Comparison of ENCODE assay signal across 13 cellular contexts in genomic region chr20:58869662-58870227, GRCh38. TPM values are rescaled to one million over a fixed set of nuclear protein-coding genes. Genes with fewer than 3 reads are reported as not detected.
"Had no signal": no experiment of that assay in that cellular context is flagged by ENCODE, and none has a peak within 500 bp of the region (broad histone marks: within the 10 kb centered on the region; RNA-seq: fewer than 3 reads in every experiment).

No MANE protein-coding gene starts in this region.

- H3K9me3 Mint-ChIP-seq: activated CD4-positive, alpha-beta memory T cell treated with anti-CD3 and anti-CD28 coated beads for 36 hours; effector memory CD8-positive, alpha-beta T cell; stimulated activated naive CD8-positive, alpha-beta T cell treated with anti-CD3 and anti-CD28 coated beads, Interleukin-15, Interleukin-2, amounts not matched to agents 100 ng/mL and 50 ng/mL, for 24 hours; T-helper 1 cell treated with Interleukin-12 subunit alpha and Interleukin-12 subunit beta and Interleukin-4 antibody, amounts not matched to agents 30 μg/mL and 1 μg/mL, for 36 hours had no signal

- H3K27ac ChIP-seq: epithelial cell of prostate, foreskin keratinocyte, transverse colon had no signal

- H3K4me1 ChIP-seq: foreskin keratinocyte had no signal

- H3K4me3 ChIP-seq: transverse colon had no signal

- DNase-seq: foreskin keratinocyte; kidney; stimulated activated CD4-positive, alpha-beta T cell treated with anti-CD3 and anti-CD28 coated beads, Interleukin-1b, Interleukin-23, amount 100 ng/mL, for 48 hours had no signal

- H3K27ac Mint-ChIP-seq: activated CD4-positive, alpha-beta memory T cell treated with anti-CD3 and anti-CD28 coated beads for 36 hours; activated CD8-positive, alpha-beta memory T cell treated with anti-CD3 and anti-CD28 coated beads, Interleukin-2, amount 10 ng/mL, durations not matched to agents 7 days and 5 days; activated naive CD8-positive, alpha-beta T cell; effector memory CD8-positive, alpha-beta T cell; stimulated activated naive CD8-positive, alpha-beta T cell treated with anti-CD3 and anti-CD28 coated beads, Interleukin-15, Interleukin-2, amounts not matched to agents 100 ng/mL and 50 ng/mL, for 24 hours; T-helper 1 cell treated with Interleukin-12 subunit alpha and Interleukin-12 subunit beta and Interleukin-4 antibody, amounts not matched to agents 30 μg/mL and 1 μg/mL, for 36 hours had no signal

- H3K36me3 Mint-ChIP-seq: activated CD4-positive, alpha-beta memory T cell treated with anti-CD3 and anti-CD28 coated beads for 36 hours; activated CD8-positive, alpha-beta memory T cell treated with anti-CD3 and anti-CD28 coated beads, Interleukin-2, amount 10 ng/mL, durations not matched to agents 7 days and 5 days; activated naive CD8-positive, alpha-beta T cell had no signal

- H3K9me3 ChIP-seq: transverse colon had no signal

- H3K4me3 Mint-ChIP-seq: activated CD4-positive, alpha-beta memory T cell treated with anti-CD3 and anti-CD28 coated beads for 36 hours; activated CD8-positive, alpha-beta memory T cell treated with anti-CD3 and anti-CD28 coated beads, Interleukin-2, amount 10 ng/mL, durations not matched to agents 7 days and 5 days; activated naive CD8-positive, alpha-beta T cell; effector memory CD8-positive, alpha-beta T cell; stimulated activated naive CD8-positive, alpha-beta T cell treated with anti-CD3 and anti-CD28 coated beads, Interleukin-15, Interleukin-2, amounts not matched to agents 100 ng/mL and 50 ng/mL, for 24 hours; T-helper 1 cell treated with Interleukin-12 subunit alpha and Interleukin-12 subunit beta and Interleukin-4 antibody, amounts not matched to agents 30 μg/mL and 1 μg/mL, for 36 hours had no signal

- H3K36me3 ChIP-seq: transverse colon had no signal

- FAIRE-seq: bronchial epithelial cell, kidney had no signal

RNA-seq across cellular contexts. Expression of gene GNAS-AS1, which starts 19.0 kb away (rescaled TPM):
- polyA plus RNA-seq: neural cell had no signal
